Comparison of ENCODE assay signal across 18 cellular contexts in the genomic region with DNA sequence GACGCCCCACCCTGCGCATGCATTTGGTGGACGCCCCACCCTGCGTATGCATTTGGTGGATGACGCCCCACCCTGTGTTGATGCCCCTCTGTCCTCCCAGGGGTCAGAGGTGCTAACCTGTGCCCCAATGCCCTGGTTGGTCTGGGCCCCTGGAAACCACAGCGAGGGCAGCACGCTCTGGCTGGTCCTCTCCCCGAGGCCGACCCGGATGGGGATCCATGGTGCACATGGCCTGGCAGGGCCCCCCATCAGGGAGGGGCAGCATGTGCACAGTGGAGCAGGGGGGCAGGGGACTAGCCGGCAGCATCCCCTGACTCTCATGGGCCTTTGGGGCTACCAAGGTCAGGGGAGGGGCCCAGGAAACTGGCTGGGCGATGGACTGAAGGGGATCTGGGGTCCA. TPM values are rescaled to one million over a fixed set of nuclear protein-coding genes. Genes with fewer than 3 reads are reported as not detected.
"Had no signal": no experiment of that assay in that cellular context is flagged by ENCODE, and none has a peak within 500 bp of the region (broad histone marks: within the 10 kb centered on the region; RNA-seq: fewer than 3 reads in every experiment).

No MANE protein-coding gene starts in this region.

- H3K4me3 ChIP-seq: body of pancreas, coronary artery, sigmoid colon, spleen, thoracic aorta had no signal

- H3K27me3 ChIP-seq: body of pancreas had no signal

- H3K36me3 ChIP-seq: sigmoid colon, spleen, thoracic aorta had no signal

- H3K4me1 ChIP-seq: body of pancreas, sigmoid colon had no signal

- H3K27ac ChIP-seq: body of pancreas, coronary artery, sigmoid colon, spleen, thoracic aorta had no signal

- DNase-seq: activated naive CD8-positive, alpha-beta T cell treated with anti-CD3 and anti-CD28 coated beads for 36 hours; amygdala; body of pancreas; caudate nucleus; nephron progenitor cell; sigmoid colon; spleen had no signal

- ATAC-seq: body of pancreas, esophagus mucosa had no signal

- H3K9me3 ChIP-seq: body of pancreas, sigmoid colon, thoracic aorta had no signal

RNA-seq across cellular contexts. Expression of gene MUC5AC, which starts 7.7 kb away (rescaled TPM):
- total RNA-seq: activated CD4-positive, alpha-beta memory T cell treated with anti-CD3 and anti-CD28 coated beads for 36 hours; activated naive CD8-positive, alpha-beta T cell treated with anti-CD3 and anti-CD28 coated beads for 36 hours; activated T-helper 1 cell treated with anti-CD3 and anti-CD28 coated beads, Interleukin-12 subunit alpha, Interleukin-12 subunit beta, Interleukin-2, Interleukin-4 antibody, amounts not matched to agents 30 ng/mL and 10 ng/mL and 1 ng/mL, durations not matched to agents 14 hours and 24 hours and 36 hours; esophagus mucosa; glomerular endothelial cell; kidney epithelial cell; liver; mesothelial cell of epicardium; omental fat pad; pulmonary artery endothelial cell; spleen had no signal
- polyA plus RNA-seq: liver had no signal
